ENCODE assay signal across 13 cellular contexts in genomic region chr20:45433316-45433715, GRCh38. TPM values are rescaled to one million over a fixed set of nuclear protein-coding genes. Genes with fewer than 3 reads are reported as not detected.
DNase-seq lines count a peak whose midpoint lies in the region; ATAC-seq and TF ChIP-seq lines count a peak whose summit lies in the region.
"Had no signal": no experiment of that assay in that cellular context is flagged by ENCODE, and none has a peak within 500 bp of the region (broad histone marks: within the 10 kb centered on the region; RNA-seq: fewer than 3 reads in every experiment).

No MANE protein-coding gene starts in this region.

- no peak for ATAC-seq in GM21576 (IDR thresholded peaks at IDR 0.05; ENCODE audit: unreplicated experiment)
- ATAC-seq in HG02852 (IDR thresholded peaks at IDR 0.05; ENCODE audit: unreplicated experiment): no peak
- ATAC-seq: upper lobe of right lung had no signal

- intact Hi-C loops in activated CD4-positive, alpha-beta T cell treated with anti-CD3 and anti-CD28 coated beads, Interleukin-2, amount 10 ng/mL, durations not matched to agents 24 days and 14 days (cut with micrococcal nuclease): no loop called here
- intact Hi-C loops in tibial artery (cut with DNase I; ENCODE audit: low total_unique reads): no loop called here

- H3K4me1 ChIP-seq in tibial artery: peaks cover 0 to 13% (median 0%) of the 10 kb centered on the region in 4 donors
- H3K4me1 ChIP-seq: upper lobe of right lung had no signal

- H3K9me3 ChIP-seq in tibial artery: no peaks in the 10 kb centered on the region
- H3K9me3 ChIP-seq: upper lobe of right lung had no signal

- no peaks in the 10 kb centered on the region for H3K27me3 Mint-ChIP-seq in activated CD4-positive, alpha-beta T cell treated with anti-CD3 and anti-CD28 coated beads, Interleukin-2, amount 10 ng/mL, durations not matched to agents 24 days and 14 days

- H3K36me3 Mint-ChIP-seq in activated CD4-positive, alpha-beta T cell treated with anti-CD3 and anti-CD28 coated beads, Interleukin-2, amount 10 ng/mL, durations not matched to agents 24 days and 14 days (ENCODE audit: low read depth): peaks cover 11% of the 10 kb centered on the region

- TF ChIP-seq CTCF in tibial artery (IDR thresholded peaks at IDR 0.05): no peak

- H3K4me3 Mint-ChIP-seq in activated CD4-positive, alpha-beta T cell treated with anti-CD3 and anti-CD28 coated beads, Interleukin-2, amount 10 ng/mL, durations not matched to agents 24 days and 14 days: no peak overlapping the region

- no peak overlapping the region for H3K4me3 ChIP-seq in tibial artery
- H3K4me3 ChIP-seq: upper lobe of right lung had no signal

- peaks cover 17% of the 10 kb centered on the region for H3K4me1 Mint-ChIP-seq in activated CD4-positive, alpha-beta T cell treated with anti-CD3 and anti-CD28 coated beads, Interleukin-2, amount 10 ng/mL, durations not matched to agents 24 days and 14 days

- peak overlapping the region; percentile 36 to 52 for H3K27ac ChIP-seq in tibial artery
- H3K27ac ChIP-seq: upper lobe of right lung had no signal

- H3K9me3 Mint-ChIP-seq in activated CD4-positive, alpha-beta T cell treated with anti-CD3 and anti-CD28 coated beads, Interleukin-2, amount 10 ng/mL, durations not matched to agents 24 days and 14 days: no peaks in the 10 kb centered on the region

- peak overlapping the region; percentile 29 for H3K27ac Mint-ChIP-seq in activated CD4-positive, alpha-beta T cell treated with anti-CD3 and anti-CD28 coated beads, Interleukin-2, amount 10 ng/mL, durations not matched to agents 24 days and 14 days

- no peaks in the 10 kb centered on the region for H3K27me3 ChIP-seq in tibial artery
- H3K27me3 ChIP-seq: upper lobe of right lung had no signal

- no peak for DNase-seq in activated CD4-positive, alpha-beta T cell treated with anti-CD3 and anti-CD28 coated beads, Interleukin-2, amount 10 ng/mL, durations not matched to agents 24 days and 14 days
- no peak for DNase-seq in activated CD4-positive, alpha-beta T cell treated with anti-CD3 and anti-CD28 coated beads for 48 hours
- DNase-seq in brain pericyte (ENCODE audit: low read depth, low spot score) (peak; percentile 25), hippocampal formation (lab: John Stamatoyannopoulos, UW) (peak; percentile 89 to 92), tibial artery (peak; percentile 68 to 92), NCI-H748 treated with DMSO at 0.1 percent for 48 hours (lab: John Stamatoyannopoulos, UW) (no peak)
- DNase-seq: NCI-H2171; stimulated activated CD4-positive, alpha-beta T cell treated with anti-CD3 and anti-CD28 coated beads, Interleukin-4, amount 100 ng/mL, for 24 hours; T-helper 1 cell; upper lobe of right lung had no signal

- H3K36me3 ChIP-seq in tibial artery: no peaks in the 10 kb centered on the region
- H3K36me3 ChIP-seq: upper lobe of right lung had no signal

RNA-seq across cellular contexts. Expression of gene PIGT, which starts 17.4 kb away (rescaled TPM):
- 84.7 and 86.6 TPM in 2 replicates for total RNA-seq in activated CD4-positive, alpha-beta T cell treated with anti-CD3 and anti-CD28 coated beads, Interleukin-2, amount 10 ng/mL, durations not matched to agents 24 days and 14 days

RNA-seq across cellular contexts. Expression of gene DBNDD2, which starts 25.2 kb away (rescaled TPM):
- 19.9 and 25.2 TPM in 2 replicates for total RNA-seq in activated CD4-positive, alpha-beta T cell treated with anti-CD3 and anti-CD28 coated beads, Interleukin-2, amount 10 ng/mL, durations not matched to agents 24 days and 14 days

RNA-seq across cellular contexts. Expression of gene WFDC2, which starts 36.2 kb away (rescaled TPM):
- not detected in 2 replicates for total RNA-seq in activated CD4-positive, alpha-beta T cell treated with anti-CD3 and anti-CD28 coated beads, Interleukin-2, amount 10 ng/mL, durations not matched to agents 24 days and 14 days
- total RNA-seq: mesenteric fat pad had no signal

RNA-seq across cellular contexts. Expression of gene TP53TG5, which starts 55.2 kb away (rescaled TPM):
- 0.12 TPM in 1 of 2 replicates, not detected in the other for total RNA-seq in activated CD4-positive, alpha-beta T cell treated with anti-CD3 and anti-CD28 coated beads, Interleukin-2, amount 10 ng/mL, durations not matched to agents 24 days and 14 days
- total RNA-seq: mesenteric fat pad, upper lobe of right lung had no signal

Comparison
In these comparisons a context has a peak if more than half of its experiments do, and no peak if none do; other contexts are left out.
1. DNase-seq: peak in brain pericyte (single experiment), hippocampal formation (2 of 2) and tibial artery (2 of 2); none in activated CD4-positive, alpha-beta T cell treated with anti-CD3 and anti-CD28 coated beads, Interleukin-2, amount 10 ng/mL, durations not matched to agents 24 days and 14 days (single experiment), activated CD4-positive, alpha-beta T cell treated with anti-CD3 and anti-CD28 coated beads for 48 hours (single experiment) and NCI-H748 treated with DMSO at 0.1 percent for 48 hours (single experiment).